In the genomic region with DNA sequence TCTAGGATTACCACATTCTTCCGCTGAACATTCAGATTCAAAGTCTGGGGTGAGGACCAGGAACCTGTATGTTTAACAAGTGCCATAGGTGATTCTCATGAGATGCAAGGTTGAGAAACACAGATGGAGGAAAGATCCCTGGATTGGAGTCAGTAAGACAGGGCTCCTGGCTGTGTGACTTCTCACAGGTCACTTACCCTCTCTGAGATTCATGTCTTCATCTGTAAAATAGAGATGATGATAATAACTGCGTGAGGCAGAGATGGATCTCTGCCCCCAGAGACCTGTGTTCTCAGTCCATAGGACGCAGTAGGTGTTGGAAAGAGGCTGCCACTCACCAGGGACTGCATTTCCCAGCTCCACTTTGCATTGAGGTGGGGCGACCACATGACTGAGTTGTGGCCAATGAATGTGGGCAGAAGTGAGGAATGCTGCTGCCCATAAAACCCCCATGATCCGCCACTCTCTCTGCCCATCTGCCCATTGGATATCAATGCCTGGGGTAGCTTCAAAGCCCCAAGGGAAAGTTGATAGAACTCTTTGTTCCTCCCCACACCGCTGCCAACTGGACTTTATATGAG, we compare ENCODE assay signal across 31 cellular contexts. TPM values are rescaled to one million over a fixed set of nuclear protein-coding genes. Genes with fewer than 3 reads are reported as not detected.
"Had no signal": no experiment of that assay in that cellular context is flagged by ENCODE, and none has a peak within 500 bp of the region (broad histone marks: within the 10 kb centered on the region; RNA-seq: fewer than 3 reads in every experiment).

No MANE protein-coding gene starts in this region.

- DNase-seq: cortex of kidney; effector memory CD8-positive, alpha-beta T cell; erythroblast; esophagus squamous epithelium; foreskin melanocyte; glutamatergic neuron; heart right ventricle; hippocampal formation; left ventricle myocardium superior; lower lobe of right lung; natural killer cell; pancreas; stimulated activated CD4-positive, alpha-beta T cell treated with anti-CD3 and anti-CD28 coated beads, Interleukin-12 subunit alpha, Interleukin-12 subunit beta, amount 100 ng/mL, for 4 hours; stimulated activated CD4-positive, alpha-beta T cell treated with anti-CD3 and anti-CD28 coated beads, Interleukin-1b, Interleukin-23, amount 100 ng/mL, for 48 hours; stimulated activated CD4-positive, alpha-beta T cell treated with anti-CD3 and anti-CD28 coated beads, Interleukin-4, amount 100 ng/mL, for 24 hours; stimulated activated naive CD4-positive, alpha-beta T cell treated with Interleukin-2 at 50 U/mL for 16 hours; stomach; thyroid gland; trophoblast cell had no signal

- H3K4me3 ChIP-seq: esophagus squamous epithelium, heart right ventricle, lower lobe of right lung, pancreas, smooth muscle cell, stomach, thyroid gland had no signal

- H3K27me3 ChIP-seq: esophagus squamous epithelium, heart right ventricle, pancreas, stomach, thyroid gland had no signal

- H3K9me3 Mint-ChIP-seq: effector memory CD8-positive, alpha-beta T cell; natural killer cell; stimulated activated effector memory CD8-positive, alpha-beta T cell treated with anti-CD3 and anti-CD28 coated beads, Interleukin-12 subunit alpha, Interleukin-12 subunit beta, amount 100 ng/mL, for 72 hours had no signal

- H3K36me3 ChIP-seq: esophagus squamous epithelium, heart right ventricle, lower lobe of right lung, neutrophil, pancreas, stomach, thyroid gland had no signal

- H3K4me2 ChIP-seq: smooth muscle cell had no signal

- ATAC-seq: effector memory CD8-positive, alpha-beta T cell; heart right ventricle; left ventricle myocardium superior; lower lobe of right lung; natural killer cell; pancreas; sciatic nerve; stimulated activated effector memory CD8-positive, alpha-beta T cell treated with anti-CD3 and anti-CD28 coated beads, Interleukin-12 subunit alpha, Interleukin-12 subunit beta, amount 100 ng/mL, for 72 hours had no signal

- H3K36me3 Mint-ChIP-seq: natural killer cell; stimulated activated effector memory CD8-positive, alpha-beta T cell treated with anti-CD3 and anti-CD28 coated beads, Interleukin-12 subunit alpha, Interleukin-12 subunit beta, amount 100 ng/mL, for 72 hours had no signal

- H3K9me3 ChIP-seq: esophagus squamous epithelium, lower lobe of right lung, neutrophil, pancreas, stomach, thyroid gland had no signal

- H3K27ac Mint-ChIP-seq: effector memory CD8-positive, alpha-beta T cell; natural killer cell; stimulated activated effector memory CD8-positive, alpha-beta T cell treated with anti-CD3 and anti-CD28 coated beads, Interleukin-12 subunit alpha, Interleukin-12 subunit beta, amount 100 ng/mL, for 72 hours had no signal

- H3K4me3 Mint-ChIP-seq: effector memory CD8-positive, alpha-beta T cell; natural killer cell; stimulated activated effector memory CD8-positive, alpha-beta T cell treated with anti-CD3 and anti-CD28 coated beads, Interleukin-12 subunit alpha, Interleukin-12 subunit beta, amount 100 ng/mL, for 72 hours had no signal

- H3K27me3 Mint-ChIP-seq: effector memory CD8-positive, alpha-beta T cell had no signal

- H3K4me1 ChIP-seq: esophagus squamous epithelium, lower lobe of right lung, pancreas, stomach, thyroid gland had no signal

- H3K27ac ChIP-seq: esophagus squamous epithelium, heart right ventricle, lower lobe of right lung, neutrophil, pancreas, stomach, thyroid gland had no signal

RNA-seq across cellular contexts. Expression of gene GDAP1L1, which starts 13.6 kb away (rescaled TPM):
- total RNA-seq: dermis microvascular lymphatic vessel endothelial cell, esophagus squamous epithelium, lower lobe of right lung, mononuclear cell, natural killer cell, omental fat pad, posterior vena cava, sciatic nerve, smooth muscle cell, subcutaneous adipose tissue, ureter had no signal
- polyA plus RNA-seq: keratinocyte, smooth muscle cell had no signal

RNA-seq across cellular contexts. Expression of gene JPH2, which starts 46.5 kb away (rescaled TPM):
- total RNA-seq: mononuclear cell, natural killer cell had no signal
- polyA plus RNA-seq: neural cell had no signal
